1 cellular context compared by ENCODE assay signal in genomic region chr3:55488398-55489055, GRCh38.
TF ChIP-seq lines count a peak whose summit lies in the region.

No MANE protein-coding gene starts in this region.

TF ChIP-seq in HEK293, 187 proteins besides CTCF, POLR2A, EP300 and RAD21 (continued from another document and continues in another):
- TF ChIP-seq REST (tag by site-specific recombination; IDR thresholded peaks at IDR 0.05) (0 out of 2 replicates have a peak, but pooled peaks have one; percentile 37), ZNF202 (tag by site-specific recombination; IDR thresholded peaks at IDR 0.05; ENCODE audit: borderline replicate concordance) (no peak), ZNF76 (tag by site-specific recombination; IDR thresholded peaks at IDR 0.05; ENCODE audit: borderline replicate concordance, low read depth) (no peak), ZBTB8A (tag by site-specific recombination; IDR thresholded peaks at IDR 0.05) (no peak; the same call in 1 of the 2 replicates), ZNF416 (tag by site-specific recombination; IDR thresholded peaks at IDR 0.05) (no peak), ZNF175 (tag by site-specific recombination; IDR thresholded peaks at IDR 0.05) (no peak), ZFP37 (tag by site-specific recombination; IDR thresholded peaks at IDR 0.05) (no peak), ZBTB10 (tag by site-specific recombination; IDR thresholded peaks at IDR 0.05) (peak; percentile 71), ZNF707 (tag by site-specific recombination; IDR thresholded peaks at IDR 0.05) (no peak), GLIS2 (tag by site-specific recombination; IDR thresholded peaks at IDR 0.05) (peak; percentile 71), ZNF426 (tag by site-specific recombination; IDR thresholded peaks at IDR 0.05) (no peak), ZNF157 (tag by site-specific recombination; IDR thresholded peaks at IDR 0.05) (no peak), HOXC10 (CRISPR knock-in tag; IDR thresholded peaks at IDR 0.05) (no peak), ZBTB17 (tag by site-specific recombination; IDR thresholded peaks at IDR 0.05) (peak; percentile 36; the same call in 1 of the 2 replicates), PBX3 (CRISPR knock-in tag; IDR thresholded peaks at IDR 0.05) (no peak), ZNF398 (tag by site-specific recombination; IDR thresholded peaks at IDR 0.05) (peak; percentile 49; the same call in 1 of the 2 replicates), ZNF133 (tag by site-specific recombination; IDR thresholded peaks at IDR 0.05) (no peak), ZNF211 (tag by site-specific recombination; IDR thresholded peaks at IDR 0.05; ENCODE audit: low read depth) (no peak), OVOL3 (tag by site-specific recombination; IDR thresholded peaks at IDR 0.05) (no peak), ZNF223 (tag by site-specific recombination; IDR thresholded peaks at IDR 0.05) (no peak), ZNF777 (tag by site-specific recombination; IDR thresholded peaks at IDR 0.05; ENCODE audit: borderline replicate concordance) (no peak), ZNF555 (tag by site-specific recombination; conservative IDR thresholded peaks at IDR 0.05) (no peak), PATZ1 (tag by site-specific recombination; IDR thresholded peaks at IDR 0.05) (peak; percentile 63), ZNF155 (tag by site-specific recombination; IDR thresholded peaks at IDR 0.05) (no peak), ZNF521 (tag by site-specific recombination; IDR thresholded peaks at IDR 0.05) (no peak), ZNF585B (tag by site-specific recombination; IDR thresholded peaks at IDR 0.05) (no peak), YY1 (tag by site-specific recombination; IDR thresholded peaks at IDR 0.05) (no peak), ZNF37A (tag by site-specific recombination; IDR thresholded peaks at IDR 0.05) (no peak), MZF1 (tag by site-specific recombination; IDR thresholded peaks at IDR 0.05; ENCODE audit: borderline replicate concordance) (0 out of 2 replicates have a peak, but pooled peaks have one; percentile 28), SCRT1 (tag by site-specific recombination; IDR thresholded peaks at IDR 0.05; ENCODE audit: borderline replicate concordance) (no peak), GLIS1 (tag by site-specific recombination; IDR thresholded peaks at IDR 0.05) (peak; percentile 92)
- TF ChIP-seq, protein P1, sequence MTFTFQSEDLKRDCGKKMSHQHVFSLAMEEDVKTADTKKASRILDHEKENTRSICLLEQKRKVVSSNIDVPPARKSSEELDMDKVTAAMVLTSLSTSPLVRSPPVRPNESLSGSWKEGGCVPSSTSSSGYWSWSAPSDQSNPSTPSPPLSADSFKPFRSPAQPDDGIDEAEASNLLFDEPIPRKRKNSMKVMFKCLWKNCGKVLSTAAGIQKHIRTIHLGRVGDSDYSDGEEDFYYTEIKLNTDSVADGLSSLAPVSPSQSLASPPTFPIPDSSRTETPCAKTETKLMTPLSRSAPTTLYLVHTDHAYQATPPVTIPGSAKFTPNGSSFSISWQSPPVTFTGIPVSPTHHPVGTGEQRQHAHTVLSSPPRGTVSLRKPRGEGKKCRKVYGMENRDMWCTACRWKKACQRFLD (tag by site-specific recombination; IDR thresholded peaks at IDR 0.05), result no peak
- TF ChIP-seq, protein P2, sequence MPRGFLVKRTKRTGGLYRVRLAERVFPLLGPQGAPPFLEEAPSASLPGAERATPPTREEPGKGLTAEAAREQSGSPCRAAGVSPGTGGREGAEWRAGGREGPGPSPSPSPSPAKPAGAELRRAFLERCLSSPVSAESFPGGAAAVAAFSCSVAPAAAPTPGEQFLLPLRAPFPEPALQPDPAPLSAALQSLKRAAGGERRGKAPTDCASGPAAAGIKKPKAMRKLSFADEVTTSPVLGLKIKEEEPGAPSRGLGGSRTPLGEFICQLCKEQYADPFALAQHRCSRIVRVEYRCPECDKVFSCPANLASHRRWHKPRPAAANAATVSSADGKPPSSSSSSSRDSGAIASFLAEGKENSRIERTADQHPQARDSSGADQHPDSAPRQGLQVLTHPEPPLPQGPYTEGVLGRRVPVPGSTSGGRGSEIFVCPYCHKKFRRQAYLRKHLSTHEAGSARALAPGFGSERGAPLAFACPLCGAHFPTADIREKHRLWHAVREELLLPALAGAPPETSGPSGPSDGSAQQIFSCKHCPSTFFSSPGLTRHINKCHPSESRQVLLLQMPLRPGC (tag by site-specific recombination; IDR thresholded peaks at IDR 0.05), result no peak
- TF ChIP-seq, protein P3, sequence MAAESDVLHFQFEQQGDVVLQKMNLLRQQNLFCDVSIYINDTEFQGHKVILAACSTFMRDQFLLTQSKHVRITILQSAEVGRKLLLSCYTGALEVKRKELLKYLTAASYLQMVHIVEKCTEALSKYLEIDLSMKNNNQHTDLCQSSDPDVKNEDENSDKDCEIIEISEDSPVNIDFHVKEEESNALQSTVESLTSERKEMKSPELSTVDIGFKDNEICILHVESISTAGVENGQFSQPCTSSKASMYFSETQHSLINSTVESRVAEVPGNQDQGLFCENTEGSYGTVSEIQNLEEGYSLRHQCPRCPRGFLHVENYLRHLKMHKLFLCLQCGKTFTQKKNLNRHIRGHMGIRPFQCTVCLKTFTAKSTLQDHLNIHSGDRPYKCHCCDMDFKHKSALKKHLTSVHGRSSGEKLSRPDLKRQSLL (tag by site-specific recombination; IDR thresholded peaks at IDR 0.05), result no peak
- TF ChIP-seq, protein P4, sequence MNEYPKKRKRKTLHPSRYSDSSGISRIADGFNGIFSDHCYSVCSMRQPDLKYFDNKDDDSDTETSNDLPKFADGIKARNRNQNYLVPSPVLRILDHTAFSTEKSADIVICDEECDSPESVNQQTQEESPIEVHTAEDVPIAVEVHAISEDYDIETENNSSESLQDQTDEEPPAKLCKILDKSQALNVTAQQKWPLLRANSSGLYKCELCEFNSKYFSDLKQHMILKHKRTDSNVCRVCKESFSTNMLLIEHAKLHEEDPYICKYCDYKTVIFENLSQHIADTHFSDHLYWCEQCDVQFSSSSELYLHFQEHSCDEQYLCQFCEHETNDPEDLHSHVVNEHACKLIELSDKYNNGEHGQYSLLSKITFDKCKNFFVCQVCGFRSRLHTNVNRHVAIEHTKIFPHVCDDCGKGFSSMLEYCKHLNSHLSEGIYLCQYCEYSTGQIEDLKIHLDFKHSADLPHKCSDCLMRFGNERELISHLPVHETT (tag by site-specific recombination; IDR thresholded peaks at IDR 0.05), result no peak
- TF ChIP-seq, protein P5, sequence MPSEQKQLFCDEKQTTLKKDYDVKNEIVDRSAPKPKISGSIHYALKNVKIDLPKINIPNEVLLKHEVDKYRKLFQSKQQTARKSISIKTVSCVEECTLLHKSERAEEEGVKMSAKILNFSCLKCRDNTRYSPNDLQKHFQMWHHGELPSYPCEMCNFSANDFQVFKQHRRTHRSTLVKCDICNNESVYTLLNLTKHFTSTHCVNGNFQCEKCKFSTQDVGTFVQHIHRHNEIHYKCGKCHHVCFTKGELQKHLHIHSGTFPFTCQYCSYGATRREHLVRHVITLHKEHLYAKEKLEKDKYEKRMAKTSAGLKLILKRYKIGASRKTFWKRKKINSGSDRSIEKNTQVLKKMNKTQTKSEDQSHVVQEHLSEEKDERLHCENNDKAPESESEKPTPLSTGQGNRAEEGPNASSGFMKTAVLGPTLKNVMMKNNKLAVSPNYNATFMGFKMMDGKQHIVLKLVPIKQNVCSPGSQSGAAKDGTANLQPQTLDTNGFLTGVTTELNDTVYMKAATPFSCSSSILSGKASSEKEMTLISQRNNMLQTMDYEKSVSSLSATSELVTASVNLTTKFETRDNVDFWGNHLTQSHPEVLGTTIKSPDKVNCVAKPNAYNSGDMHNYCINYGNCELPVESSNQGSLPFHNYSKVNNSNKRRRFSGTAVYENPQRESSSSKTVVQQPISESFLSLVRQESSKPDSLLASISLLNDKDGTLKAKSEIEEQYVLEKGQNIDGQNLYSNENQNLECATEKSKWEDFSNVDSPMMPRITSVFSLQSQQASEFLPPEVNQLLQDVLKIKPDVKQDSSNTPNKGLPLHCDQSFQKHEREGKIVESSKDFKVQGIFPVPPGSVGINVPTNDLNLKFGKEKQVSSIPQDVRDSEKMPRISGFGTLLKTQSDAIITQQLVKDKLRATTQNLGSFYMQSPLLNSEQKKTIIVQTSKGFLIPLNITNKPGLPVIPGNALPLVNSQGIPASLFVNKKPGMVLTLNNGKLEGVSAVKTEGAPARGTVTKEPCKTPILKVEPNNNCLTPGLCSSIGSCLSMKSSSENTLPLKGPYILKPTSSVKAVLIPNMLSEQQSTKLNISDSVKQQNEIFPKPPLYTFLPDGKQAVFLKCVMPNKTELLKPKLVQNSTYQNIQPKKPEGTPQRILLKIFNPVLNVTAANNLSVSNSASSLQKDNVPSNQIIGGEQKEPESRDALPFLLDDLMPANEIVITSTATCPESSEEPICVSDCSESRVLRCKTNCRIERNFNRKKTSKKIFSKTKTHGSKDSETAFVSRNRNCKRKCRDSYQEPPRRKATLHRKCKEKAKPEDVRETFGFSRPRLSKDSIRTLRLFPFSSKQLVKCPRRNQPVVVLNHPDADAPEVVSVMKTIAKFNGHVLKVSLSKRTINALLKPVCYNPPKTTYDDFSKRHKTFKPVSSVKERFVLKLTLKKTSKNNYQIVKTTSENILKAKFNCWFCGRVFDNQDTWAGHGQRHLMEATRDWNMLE (tag by site-specific recombination; conservative IDR thresholded peaks at IDR 0.05; ENCODE audit: low read depth), result no peak
